23 cellular contexts compared by ENCODE assay signal in the genomic region with DNA sequence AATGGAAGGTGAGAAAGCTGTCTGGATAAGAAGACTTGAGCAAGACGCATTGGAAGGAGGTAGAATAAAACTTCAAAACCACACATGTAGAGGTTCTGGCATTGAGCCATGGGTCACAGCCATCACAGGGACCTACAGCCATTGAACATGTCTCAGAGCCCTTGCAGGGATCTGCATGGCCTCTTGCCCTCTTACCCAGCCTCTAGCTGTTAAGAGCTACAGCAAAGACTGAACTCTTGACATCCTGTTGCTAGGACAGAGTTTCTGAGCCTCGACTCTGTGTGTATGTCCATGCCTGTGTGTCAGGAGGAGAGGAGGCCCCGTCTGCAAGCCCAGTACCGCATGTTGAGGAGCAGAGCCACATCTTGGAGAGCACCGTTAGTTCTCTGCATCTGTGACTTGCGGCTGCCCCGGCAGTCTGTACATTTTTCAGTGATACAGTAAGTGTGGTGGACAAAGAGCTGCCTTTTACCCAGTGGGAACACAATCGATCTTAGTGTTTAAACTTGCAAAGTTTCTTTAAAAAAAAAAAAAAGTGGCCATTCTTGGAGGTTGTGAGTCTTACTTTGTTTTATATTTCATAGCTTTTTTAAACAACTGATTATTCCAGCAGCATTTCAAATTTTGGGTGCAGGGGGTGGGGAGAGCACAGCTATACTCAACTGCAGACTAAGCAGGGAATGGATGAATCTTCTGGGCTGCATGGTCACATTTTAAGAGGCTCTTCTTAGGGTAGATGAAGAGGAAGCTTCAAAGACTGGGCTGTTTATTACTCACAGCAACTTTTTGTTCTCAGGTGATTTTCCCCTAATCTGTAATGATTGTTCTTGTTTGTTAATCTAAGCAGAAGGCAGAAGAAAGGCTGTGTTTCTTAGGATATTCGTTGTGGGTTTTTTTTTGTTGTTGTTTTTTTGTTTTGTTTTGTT.
DNase-seq lines count a peak whose midpoint lies in the region; ATAC-seq and TF ChIP-seq lines count a peak whose summit lies in the region.
"Had no signal": no experiment of that assay in that cellular context is flagged by ENCODE, and none has a peak within 500 bp of the region (broad histone marks: within the 10 kb centered on the region; RNA-seq: fewer than 3 reads in every experiment).

No MANE protein-coding gene starts in this region.

- H3K9ac ChIP-seq in endodermal cell (ENCODE audit: extremely low read depth, low read length, poor library complexity, severe bottlenecking) (no peak overlapping the region), mesendoderm (ENCODE audit: low read length) (no peak overlapping the region)

- peak; percentile 15 for DNase-seq in AG08396 (ENCODE audit: low spot score)
- peak; percentile 31 for DNase-seq in RPMI7951 (ENCODE audit: low read depth)
- DNase-seq in endodermal cell: peak; percentile 3
- no peak for DNase-seq in mesendoderm
- DNase-seq in NCI-H1417 treated with DMSO at 0.1 percent for 48 hours (lab: John Stamatoyannopoulos, UW): no peak
- no peak for DNase-seq in activated gamma-delta T cell (lab: John Stamatoyannopoulos, UW)
- no peak for DNase-seq in dedifferentiated amniotic fluid mesenchymal stem cell (ENCODE audit: extremely low spot score)
- DNase-seq: EL, GF-D8, H9, HFFc6, MV-4-11, NCI-H1105 treated with DMSO at 0.1 percent for 48 hours, NCI-H1694, NCI-H2081, NCI-H2171, NCI-H345, NCI-H524 treated with DMSO at 0.1 percent for 48 hours, NCI-H82, OCI-M1 had no signal

- no peak overlapping the region for H4K8ac ChIP-seq in mesendoderm (ENCODE audit: low read depth, low read length)

- H3K36me3 Mint-ChIP-seq in endodermal cell (ENCODE audit: low read depth): peaks cover 8% of the 10 kb centered on the region

- no peak overlapping the region for H3K18ac ChIP-seq in mesendoderm (ENCODE audit: low read length)

- H2BK15ac ChIP-seq in mesendoderm (replicated peaks; ENCODE audit: low read depth): no peak overlapping the region

- H3K4me3 ChIP-seq in endodermal cell (ENCODE audit: low read length): no peak overlapping the region
- H3K4me3 ChIP-seq in mesendoderm (ENCODE audit: low read length): no peak overlapping the region
- H3K4me3 ChIP-seq: SJSA1 had no signal

- H3K79me1 ChIP-seq in mesendoderm (ENCODE audit: low read length): no peaks in the 10 kb centered on the region

- no peak overlapping the region for H3K4me3 Mint-ChIP-seq in endodermal cell
- H3K4me3 Mint-ChIP-seq: B cell, H9, HFFc6 had no signal

- H3K9me3 Mint-ChIP-seq in endodermal cell: peaks cover 17% of the 10 kb centered on the region
- H3K9me3 Mint-ChIP-seq: HFFc6 had no signal

- no peak for ATAC-seq in HG03460 (IDR thresholded peaks at IDR 0.05; ENCODE audit: unreplicated experiment)

- no peaks in the 10 kb centered on the region for H3K4me1 ChIP-seq in endodermal cell (ENCODE audit: control insufficient read depth, insufficient read depth, low read length)
- H3K4me1 ChIP-seq in mesendoderm (ENCODE audit: control insufficient read depth, low read depth, low read length): no peaks in the 10 kb centered on the region
- H3K4me1 ChIP-seq: SJSA1 had no signal

- no peak overlapping the region for H2BK120ac ChIP-seq in mesendoderm (ENCODE audit: low read depth, low read length)

- peaks cover 15% of the 10 kb centered on the region for H3K9me3 ChIP-seq in endodermal cell (ENCODE audit: control insufficient read depth, low read length)
- H3K9me3 ChIP-seq: SJSA1 had no signal

- H3K27ac Mint-ChIP-seq in endodermal cell: no peak overlapping the region
- H3K27ac Mint-ChIP-seq: B cell, HFFc6 had no signal

- H3K36me3 ChIP-seq in endodermal cell (ENCODE audit: control insufficient read depth, insufficient read depth, low read length) (peaks cover 42% of the 10 kb centered on the region), mesendoderm (ENCODE audit: control insufficient read depth, insufficient read depth, low read length) (no peaks in the 10 kb centered on the region)
- H3K36me3 ChIP-seq: SJSA1 had no signal

- WGBS in endodermal cell (ENCODE audit: insufficient coverage in 1 of 2, insufficient read length in 1 of 2), 2 experiments: 89 to 90% methylated on average over 7 to 9 of the region's 9 CpGs
- 100% methylated on average over 1 of the region's 9 CpGs for WGBS in mesendoderm (ENCODE audit: extremely low coverage, insufficient coverage, low lambda C conversion rate)

- H3K27ac ChIP-seq in endodermal cell (ENCODE audit: low read depth, low read length) (no peak overlapping the region), mesendoderm (ENCODE audit: low read depth, low read length) (no peak overlapping the region)
- H3K27ac ChIP-seq: SJSA1 had no signal

- H3K4me1 Mint-ChIP-seq in endodermal cell: peaks cover 6% of the 10 kb centered on the region

- TF ChIP-seq CTCF in endodermal cell (conservative IDR thresholded peaks at IDR 0.05): no peak

- no peak overlapping the region for H2BK5ac ChIP-seq in mesendoderm (ENCODE audit: low read length)

- H3K4ac ChIP-seq in mesendoderm (ENCODE audit: low read depth, low read length): no peak overlapping the region

- H3K27me3 ChIP-seq in endodermal cell (ENCODE audit: control insufficient read depth, insufficient read depth, low read length, poor library complexity, severe bottlenecking) (no peaks in the 10 kb centered on the region), mesendoderm (ENCODE audit: insufficient read depth, low read length, poor library complexity) (no peaks in the 10 kb centered on the region)
- H3K27me3 ChIP-seq: SJSA1 had no signal

- peaks cover 12% of the 10 kb centered on the region for H3K27me3 Mint-ChIP-seq in endodermal cell (ENCODE audit: insufficient read depth)
- H3K27me3 Mint-ChIP-seq: B cell had no signal

- H4K5ac ChIP-seq in mesendoderm (ENCODE audit: low read length): no peak overlapping the region

- H3K56ac ChIP-seq in mesendoderm (ENCODE audit: low read length): peak overlapping the region; percentile 22

- no peaks in the 10 kb centered on the region for H3K79me2 ChIP-seq in mesendoderm (ENCODE audit: control insufficient read depth, insufficient read depth, low read length)

- no peak overlapping the region for H2AK5ac ChIP-seq in mesendoderm (ENCODE audit: low read length)

- no peak overlapping the region for H3K23ac ChIP-seq in mesendoderm (ENCODE audit: low read length)

- no peak overlapping the region for H3K4me2 ChIP-seq in mesendoderm (ENCODE audit: low read length)

Comparison
In these comparisons a context has a peak if more than half of its experiments do, and no peak if none do; other contexts are left out.
1. DNase-seq: peak in AG08396 (single experiment), RPMI7951 (single experiment) and endodermal cell (single experiment); none in mesendoderm (single experiment), NCI-H1417 treated with DMSO at 0.1 percent for 48 hours (single experiment), activated gamma-delta T cell (single experiment) and dedifferentiated amniotic fluid mesenchymal stem cell (single experiment).